In the genomic region with DNA sequence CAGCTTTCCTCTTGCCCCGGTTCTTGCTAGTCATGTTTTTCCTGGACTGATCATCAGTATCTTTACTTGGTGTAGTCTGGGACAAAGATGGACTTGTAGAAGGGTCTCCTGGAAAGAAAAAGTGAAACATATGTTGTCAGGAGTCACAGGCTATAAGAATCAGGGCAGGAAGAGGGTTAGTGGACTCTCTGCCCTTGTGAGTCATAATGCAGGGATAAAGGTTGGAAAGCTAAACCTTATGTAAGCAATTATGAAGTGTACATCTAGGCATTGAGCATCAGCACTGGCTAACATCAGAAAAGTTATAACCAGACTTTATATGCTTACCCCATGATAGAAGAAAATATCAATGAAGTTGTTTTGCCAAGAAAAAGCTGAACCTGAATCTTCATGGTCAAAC, we compare ENCODE assay signal across 14 cellular contexts.
"Had no signal": no experiment of that assay in that cellular context is flagged by ENCODE, and none has a peak within 500 bp of the region (broad histone marks: within the 10 kb centered on the region; RNA-seq: fewer than 3 reads in every experiment).

No MANE protein-coding gene starts in this region.

- H3K27me3 Mint-ChIP-seq: memory B cell had no signal

- H3K27ac ChIP-seq: esophagus muscularis mucosa, gastroesophageal sphincter, left lung, thoracic aorta had no signal

- DNase-seq: activated CD4-positive, CD25-positive, alpha-beta regulatory T cell treated with anti-CD3 and anti-CD28 coated beads, Interleukin-2, amount 50 U/mL, for 72 hours; activated naive CD4-positive, alpha-beta T cell treated with anti-CD3 and anti-CD28 coated beads for 36 hours; activated T-cell treated with anti-CD3 and anti-CD28 coated beads for 4 hours; islet precursor cell; left lung; natural killer cell; stimulated activated CD4-positive, alpha-beta T cell treated with anti-CD3 and anti-CD28 coated beads, Interleukin-12 subunit alpha, Interleukin-12 subunit beta, amount 100 ng/mL, for 4 hours; T-helper 9 cell had no signal

- H3K4me1 Mint-ChIP-seq: memory B cell; stimulated activated effector memory CD8-positive, alpha-beta T cell treated with anti-CD3 and anti-CD28 coated beads, Interleukin-12 subunit alpha, Interleukin-12 subunit beta, amount 100 ng/mL, for 72 hours had no signal

- H3K9me3 ChIP-seq: esophagus muscularis mucosa, gastroesophageal sphincter, left lung, thoracic aorta had no signal

- FAIRE-seq: colon had no signal

- H3K4me1 ChIP-seq: esophagus muscularis mucosa, gastroesophageal sphincter, left lung had no signal

- ATAC-seq: gastroesophageal sphincter; left lung; natural killer cell; stimulated activated effector memory CD8-positive, alpha-beta T cell treated with anti-CD3 and anti-CD28 coated beads, Interleukin-12 subunit alpha, Interleukin-12 subunit beta, amount 100 ng/mL, for 72 hours had no signal

- H3K27ac Mint-ChIP-seq: activated naive CD4-positive, alpha-beta T cell treated with anti-CD3 and anti-CD28 coated beads for 36 hours; memory B cell; stimulated activated effector memory CD8-positive, alpha-beta T cell treated with anti-CD3 and anti-CD28 coated beads, Interleukin-12 subunit alpha, Interleukin-12 subunit beta, amount 100 ng/mL, for 72 hours had no signal

- H3K4me3 ChIP-seq: esophagus muscularis mucosa, gastroesophageal sphincter, left lung, thoracic aorta had no signal

- H3K4me3 Mint-ChIP-seq: activated naive CD4-positive, alpha-beta T cell treated with anti-CD3 and anti-CD28 coated beads for 36 hours; memory B cell; natural killer cell; stimulated activated effector memory CD8-positive, alpha-beta T cell treated with anti-CD3 and anti-CD28 coated beads, Interleukin-12 subunit alpha, Interleukin-12 subunit beta, amount 100 ng/mL, for 72 hours had no signal

- H3K27me3 ChIP-seq: esophagus muscularis mucosa, gastroesophageal sphincter, left lung had no signal

- H3K9me3 Mint-ChIP-seq: activated naive CD4-positive, alpha-beta T cell treated with anti-CD3 and anti-CD28 coated beads for 36 hours; memory B cell; natural killer cell; stimulated activated effector memory CD8-positive, alpha-beta T cell treated with anti-CD3 and anti-CD28 coated beads, Interleukin-12 subunit alpha, Interleukin-12 subunit beta, amount 100 ng/mL, for 72 hours had no signal
